28 cellular contexts compared by ENCODE assay signal in the genomic region with DNA sequence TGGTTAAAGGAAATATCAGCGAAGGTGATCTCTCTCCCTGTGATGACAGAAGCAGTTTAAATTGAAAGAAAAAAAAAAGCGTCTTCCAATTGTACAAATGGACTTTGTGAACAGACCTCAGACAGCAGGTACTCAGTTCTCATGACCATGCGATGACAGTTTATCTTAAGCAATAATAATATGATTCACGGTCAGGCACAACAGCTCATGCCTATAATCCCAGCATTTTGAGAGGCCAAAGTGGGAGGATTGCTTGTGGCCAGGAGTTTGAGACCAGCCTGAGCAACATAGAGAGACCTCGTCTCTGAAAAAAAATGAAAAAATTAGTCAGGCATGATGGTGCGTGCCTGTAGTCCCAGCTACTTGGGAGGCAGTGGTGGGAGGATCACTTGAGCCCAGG.
"Had no signal": no experiment of that assay in that cellular context is flagged by ENCODE, and none has a peak within 500 bp of the region (broad histone marks: within the 10 kb centered on the region; RNA-seq: fewer than 3 reads in every experiment).

No MANE protein-coding gene starts in this region.

- DNase-seq: activated CD4-positive, alpha-beta memory T cell treated with anti-CD3 and anti-CD28 coated beads, Interleukin-2, amount 10 ng/mL, durations not matched to agents 7 days and 5 days; activated CD4-positive, alpha-beta T cell treated with anti-CD3 and anti-CD28 coated beads for 1 hour; activated CD4-positive, alpha-beta T cell treated with anti-CD3 and anti-CD28 coated beads for 4 hours; activated CD4-positive, alpha-beta T cell treated with anti-CD3 and anti-CD28 coated beads, Interleukin-2, amount 10 ng/mL, durations not matched to agents 7 days and 5 days; activated CD4-positive, alpha-beta T cell treated with anti-CD3 and anti-CD28 coated beads, Interleukin-2, amount 50 U/mL, for 4 hours; activated CD8-positive, alpha-beta memory T cell treated with anti-CD3 and anti-CD28 coated beads for 24 hours; activated effector memory CD4-positive, alpha-beta T cell treated with Interleukin-2 at 50 U/mL for 16 hours; activated naive CD4-positive, alpha-beta T cell treated with anti-CD3 and anti-CD28 coated beads for 36 hours; activated naive CD8-positive, alpha-beta T cell treated with anti-CD3 and anti-CD28 coated beads for 36 hours; activated naive CD8-positive, alpha-beta T cell treated with anti-CD3 and anti-CD28 coated beads, Interleukin-2, amount 50 U/mL, for 24 hours; activated T-cell treated with anti-CD3 and anti-CD28 coated beads, Interleukin-2, amount 50 U/mL, for 4 hours; adrenal gland; central memory CD4-positive, alpha-beta T cell; cortex of kidney; dermis blood vessel endothelial cell; effector CD4-positive, alpha-beta T cell; effector memory CD8-positive, alpha-beta T cell; esophagus squamous epithelium; foreskin melanocyte; head of caudate nucleus; SW 1271; T-cell; T1000 had no signal

- ATAC-seq: activated T-cell treated with anti-CD3 and anti-CD28 coated beads, Interleukin-2, amount 50 U/mL, for 4 hours; activated T-helper 17 cell treated with anti-CD3 and anti-CD28 coated beads, Interleukin-2, amount 50 U/mL, for 72 hours; effector memory CD8-positive, alpha-beta T cell; T-cell had no signal

- H3K4me3 Mint-ChIP-seq: activated CD4-positive, alpha-beta memory T cell treated with anti-CD3 and anti-CD28 coated beads, Interleukin-2, amount 10 ng/mL, durations not matched to agents 7 days and 5 days; activated CD4-positive, alpha-beta T cell treated with anti-CD3 and anti-CD28 coated beads, Interleukin-2, amount 10 ng/mL, durations not matched to agents 7 days and 5 days; activated naive CD4-positive, alpha-beta T cell treated with anti-CD3 and anti-CD28 coated beads for 36 hours; activated naive CD4-positive, alpha-beta T cell treated with anti-CD3 and anti-CD28 coated beads, Interleukin-2, amount 50 U/mL, for 24 hours; activated naive CD8-positive, alpha-beta T cell treated with anti-CD3 and anti-CD28 coated beads for 36 hours; activated naive CD8-positive, alpha-beta T cell treated with anti-CD3 and anti-CD28 coated beads, Interleukin-2, amount 50 U/mL, for 24 hours; activated T-cell treated with anti-CD3 and anti-CD28 coated beads, Interleukin-2, amount 50 U/mL, for 4 hours; activated T-helper 17 cell treated with anti-CD3 and anti-CD28 coated beads, Interleukin-2, amount 50 U/mL, for 72 hours; brain; effector memory CD8-positive, alpha-beta T cell; T-cell; T-helper 1 cell treated with Interleukin-12 subunit alpha and Interleukin-12 subunit beta and Interleukin-4 antibody, amounts not matched to agents 30 μg/mL and 1 μg/mL, for 36 hours; T-helper 2 cell treated with Interferon-gamma antibody and Interleukin-4, amounts not matched to agents 5 μg/mL and 100 μg/mL, for 36 hours had no signal

- H3K4me1 Mint-ChIP-seq: activated CD4-positive, alpha-beta T cell treated with anti-CD3 and anti-CD28 coated beads, Interleukin-2, amount 10 ng/mL, durations not matched to agents 7 days and 5 days; activated naive CD4-positive, alpha-beta T cell treated with anti-CD3 and anti-CD28 coated beads, Interleukin-2, amount 50 U/mL, for 24 hours; activated naive CD8-positive, alpha-beta T cell treated with anti-CD3 and anti-CD28 coated beads, Interleukin-2, amount 50 U/mL, for 24 hours had no signal

- H3K9me3 Mint-ChIP-seq: activated CD4-positive, alpha-beta memory T cell treated with anti-CD3 and anti-CD28 coated beads, Interleukin-2, amount 10 ng/mL, durations not matched to agents 7 days and 5 days; activated CD4-positive, alpha-beta T cell treated with anti-CD3 and anti-CD28 coated beads, Interleukin-2, amount 10 ng/mL, durations not matched to agents 7 days and 5 days; activated naive CD4-positive, alpha-beta T cell treated with anti-CD3 and anti-CD28 coated beads for 36 hours; activated naive CD4-positive, alpha-beta T cell treated with anti-CD3 and anti-CD28 coated beads, Interleukin-2, amount 50 U/mL, for 24 hours; activated naive CD8-positive, alpha-beta T cell treated with anti-CD3 and anti-CD28 coated beads for 36 hours; activated naive CD8-positive, alpha-beta T cell treated with anti-CD3 and anti-CD28 coated beads, Interleukin-2, amount 50 U/mL, for 24 hours; activated T-cell treated with anti-CD3 and anti-CD28 coated beads, Interleukin-2, amount 50 U/mL, for 4 hours; activated T-helper 17 cell treated with anti-CD3 and anti-CD28 coated beads, Interleukin-2, amount 50 U/mL, for 72 hours; effector memory CD8-positive, alpha-beta T cell; T-cell; T-helper 1 cell treated with Interleukin-12 subunit alpha and Interleukin-12 subunit beta and Interleukin-4 antibody, amounts not matched to agents 30 μg/mL and 1 μg/mL, for 36 hours; T-helper 2 cell treated with Interferon-gamma antibody and Interleukin-4, amounts not matched to agents 5 μg/mL and 100 μg/mL, for 36 hours had no signal

- H3K27me3 Mint-ChIP-seq: activated CD4-positive, alpha-beta memory T cell treated with anti-CD3 and anti-CD28 coated beads, Interleukin-2, amount 10 ng/mL, durations not matched to agents 7 days and 5 days; activated CD4-positive, alpha-beta T cell treated with anti-CD3 and anti-CD28 coated beads, Interleukin-2, amount 10 ng/mL, durations not matched to agents 7 days and 5 days; activated naive CD4-positive, alpha-beta T cell treated with anti-CD3 and anti-CD28 coated beads, Interleukin-2, amount 50 U/mL, for 24 hours; activated naive CD8-positive, alpha-beta T cell treated with anti-CD3 and anti-CD28 coated beads for 36 hours; activated naive CD8-positive, alpha-beta T cell treated with anti-CD3 and anti-CD28 coated beads, Interleukin-2, amount 50 U/mL, for 24 hours; activated T-helper 17 cell treated with anti-CD3 and anti-CD28 coated beads, Interleukin-2, amount 50 U/mL, for 72 hours; brain; effector memory CD8-positive, alpha-beta T cell; T-cell had no signal

- H3K27ac Mint-ChIP-seq: activated CD4-positive, alpha-beta memory T cell treated with anti-CD3 and anti-CD28 coated beads, Interleukin-2, amount 10 ng/mL, durations not matched to agents 7 days and 5 days; activated CD4-positive, alpha-beta T cell treated with anti-CD3 and anti-CD28 coated beads, Interleukin-2, amount 10 ng/mL, durations not matched to agents 7 days and 5 days; activated naive CD4-positive, alpha-beta T cell treated with anti-CD3 and anti-CD28 coated beads for 36 hours; activated naive CD4-positive, alpha-beta T cell treated with anti-CD3 and anti-CD28 coated beads, Interleukin-2, amount 50 U/mL, for 24 hours; activated naive CD8-positive, alpha-beta T cell treated with anti-CD3 and anti-CD28 coated beads for 36 hours; activated naive CD8-positive, alpha-beta T cell treated with anti-CD3 and anti-CD28 coated beads, Interleukin-2, amount 50 U/mL, for 24 hours; activated T-helper 17 cell treated with anti-CD3 and anti-CD28 coated beads, Interleukin-2, amount 50 U/mL, for 72 hours; brain; effector memory CD8-positive, alpha-beta T cell; T-cell; T-helper 1 cell treated with Interleukin-12 subunit alpha and Interleukin-12 subunit beta and Interleukin-4 antibody, amounts not matched to agents 30 μg/mL and 1 μg/mL, for 36 hours; T-helper 2 cell treated with Interferon-gamma antibody and Interleukin-4, amounts not matched to agents 5 μg/mL and 100 μg/mL, for 36 hours had no signal
